ENCODE assay signal across 1 cellular context in the genomic region with DNA sequence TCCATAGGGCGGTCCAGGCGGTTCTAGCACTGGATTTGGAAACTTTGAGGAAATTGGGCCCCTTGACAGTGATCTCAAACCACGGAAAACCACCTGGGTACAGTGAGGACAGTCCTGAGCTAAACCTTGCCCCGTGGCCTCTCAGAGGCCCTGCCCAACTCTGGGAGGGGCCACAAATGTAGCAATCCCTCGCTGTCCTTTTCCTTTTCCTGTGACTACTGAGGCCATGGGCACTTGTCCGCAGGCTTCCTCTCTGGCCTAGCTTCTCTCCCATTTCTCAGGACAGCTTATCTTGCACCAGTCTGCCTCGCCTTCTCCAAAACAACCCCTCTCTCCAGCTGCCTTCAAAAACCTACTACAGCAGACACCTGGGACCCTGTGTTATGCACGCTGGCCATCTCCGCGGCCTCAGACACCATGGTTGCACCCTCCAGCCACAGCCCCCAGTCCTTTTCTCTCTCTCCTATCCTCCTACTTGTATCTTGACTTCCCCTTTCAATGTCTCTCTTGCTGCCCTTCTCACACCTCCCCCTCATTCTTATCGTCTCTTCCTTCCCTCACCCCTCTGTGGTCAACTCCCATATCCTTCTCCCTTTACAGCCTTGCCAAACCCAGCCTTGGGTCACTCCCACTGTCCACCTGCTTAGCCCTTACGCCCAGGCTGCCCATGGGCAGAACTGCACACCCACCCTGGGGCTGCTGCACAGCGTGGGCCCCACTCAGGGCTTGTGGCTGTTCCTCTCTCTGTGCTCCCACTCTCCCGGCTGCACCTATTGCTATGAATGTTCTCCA.
TF ChIP-seq lines count a peak whose summit lies in the region.

No MANE protein-coding gene starts in this region.

TF ChIP-seq in HCT116, 20 proteins besides CTCF, POLR2A, EP300 and RAD21 (continued from another document):
- TF ChIP-seq ELF1 (IDR thresholded peaks at IDR 0.05; ENCODE audit: borderline replicate concordance, low read depth) (no peak), EGR1 (IDR thresholded peaks at IDR 0.05; ENCODE audit: low read depth) (no peak), EZH2 (IDR thresholded peaks at IDR 0.05) (no peak), ATF3 (IDR thresholded peaks at IDR 0.05) (no peak), CBX3 (IDR thresholded peaks at IDR 0.05; ENCODE audit: low read depth) (no peak), ZFX (IDR thresholded peaks at IDR 0.05) (no peak; the same call in 1 of the 2 replicates), POLR2AphosphoS5 (IDR thresholded peaks at IDR 0.05; ENCODE audit: low read depth, low read length) (no peak), CEBPB (IDR thresholded peaks at IDR 0.05; ENCODE audit: low read depth) (no peak), ZBTB33 (IDR thresholded peaks at IDR 0.05; ENCODE audit: extremely low read depth, insufficient replicate concordance, low read length) (no peak), MAX (IDR thresholded peaks at IDR 0.05) (no peak)
